Comparison of ENCODE assay signal across 1 cellular context in genomic region chr16:8262299-8262698, GRCh38.
A peak's percentile ranks its signal among the peaks of the same experiment; 100 is the strongest.
TF ChIP-seq lines count a peak whose summit lies in the region.

No MANE protein-coding gene starts in this region.

TF ChIP-seq in HepG2, 621 proteins besides CTCF, POLR2A, EP300 and RAD21 (continued from another document):
- TF ChIP-seq, protein P1, sequence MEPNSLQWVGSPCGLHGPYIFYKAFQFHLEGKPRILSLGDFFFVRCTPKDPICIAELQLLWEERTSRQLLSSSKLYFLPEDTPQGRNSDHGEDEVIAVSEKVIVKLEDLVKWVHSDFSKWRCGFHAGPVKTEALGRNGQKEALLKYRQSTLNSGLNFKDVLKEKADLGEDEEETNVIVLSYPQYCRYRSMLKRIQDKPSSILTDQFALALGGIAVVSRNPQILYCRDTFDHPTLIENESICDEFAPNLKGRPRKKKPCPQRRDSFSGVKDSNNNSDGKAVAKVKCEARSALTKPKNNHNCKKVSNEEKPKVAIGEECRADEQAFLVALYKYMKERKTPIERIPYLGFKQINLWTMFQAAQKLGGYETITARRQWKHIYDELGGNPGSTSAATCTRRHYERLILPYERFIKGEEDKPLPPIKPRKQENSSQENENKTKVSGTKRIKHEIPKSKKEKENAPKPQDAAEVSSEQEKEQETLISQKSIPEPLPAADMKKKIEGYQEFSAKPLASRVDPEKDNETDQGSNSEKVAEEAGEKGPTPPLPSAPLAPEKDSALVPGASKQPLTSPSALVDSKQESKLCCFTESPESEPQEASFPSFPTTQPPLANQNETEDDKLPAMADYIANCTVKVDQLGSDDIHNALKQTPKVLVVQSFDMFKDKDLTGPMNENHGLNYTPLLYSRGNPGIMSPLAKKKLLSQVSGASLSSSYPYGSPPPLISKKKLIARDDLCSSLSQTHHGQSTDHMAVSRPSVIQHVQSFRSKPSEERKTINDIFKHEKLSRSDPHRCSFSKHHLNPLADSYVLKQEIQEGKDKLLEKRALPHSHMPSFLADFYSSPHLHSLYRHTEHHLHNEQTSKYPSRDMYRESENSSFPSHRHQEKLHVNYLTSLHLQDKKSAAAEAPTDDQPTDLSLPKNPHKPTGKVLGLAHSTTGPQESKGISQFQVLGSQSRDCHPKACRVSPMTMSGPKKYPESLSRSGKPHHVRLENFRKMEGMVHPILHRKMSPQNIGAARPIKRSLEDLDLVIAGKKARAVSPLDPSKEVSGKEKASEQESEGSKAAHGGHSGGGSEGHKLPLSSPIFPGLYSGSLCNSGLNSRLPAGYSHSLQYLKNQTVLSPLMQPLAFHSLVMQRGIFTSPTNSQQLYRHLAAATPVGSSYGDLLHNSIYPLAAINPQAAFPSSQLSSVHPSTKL (CRISPR knock-in tag; IDR thresholded peaks at IDR 0.05): 0 out of 2 replicates have a peak, but pooled peaks have one; percentile 19
- TF ChIP-seq FOXA1 (IDR thresholded peaks at IDR 0.05) (no peak), FOXA1 (CRISPR knock-in tag; IDR thresholded peaks at IDR 0.05) (peak; percentile 49)
